Comparison of ENCODE assay signal across 1 cellular context in genomic region chr7:40315277-40315676, GRCh38.
TF ChIP-seq lines count a peak whose summit lies in the region.

No MANE protein-coding gene starts in this region.

TF ChIP-seq in IMR-90, 13 proteins besides CTCF, POLR2A, EP300 and RAD21:
- TF ChIP-seq MXI1 (IDR thresholded peaks at IDR 0.05; ENCODE audit: borderline replicate concordance, low read depth, low read length) = no peak
- no peak for TF ChIP-seq USF2 (IDR thresholded peaks at IDR 0.05; ENCODE audit: low read depth, low read length)
- TF ChIP-seq ELK1 (IDR thresholded peaks at IDR 0.05; ENCODE audit: borderline replicate concordance, low read depth, low read length) = no peak
- no peak for TF ChIP-seq RFX5 (IDR thresholded peaks at IDR 0.05; ENCODE audit: low read depth, low read length)
- no peak for TF ChIP-seq FOS (IDR thresholded peaks at IDR 0.05; ENCODE audit: low read depth, low read length)
- no peak for TF ChIP-seq RCOR1 (IDR thresholded peaks at IDR 0.05; ENCODE audit: insufficient replicate concordance, low read length)
- no peak for TF ChIP-seq MAZ (IDR thresholded peaks at IDR 0.05; ENCODE audit: borderline replicate concordance, low read depth, low read length)
- TF ChIP-seq CEBPB (IDR thresholded peaks at IDR 0.05; ENCODE audit: low read depth, low read length) = no peak
